8 cellular contexts compared by ENCODE assay signal in the genomic region with DNA sequence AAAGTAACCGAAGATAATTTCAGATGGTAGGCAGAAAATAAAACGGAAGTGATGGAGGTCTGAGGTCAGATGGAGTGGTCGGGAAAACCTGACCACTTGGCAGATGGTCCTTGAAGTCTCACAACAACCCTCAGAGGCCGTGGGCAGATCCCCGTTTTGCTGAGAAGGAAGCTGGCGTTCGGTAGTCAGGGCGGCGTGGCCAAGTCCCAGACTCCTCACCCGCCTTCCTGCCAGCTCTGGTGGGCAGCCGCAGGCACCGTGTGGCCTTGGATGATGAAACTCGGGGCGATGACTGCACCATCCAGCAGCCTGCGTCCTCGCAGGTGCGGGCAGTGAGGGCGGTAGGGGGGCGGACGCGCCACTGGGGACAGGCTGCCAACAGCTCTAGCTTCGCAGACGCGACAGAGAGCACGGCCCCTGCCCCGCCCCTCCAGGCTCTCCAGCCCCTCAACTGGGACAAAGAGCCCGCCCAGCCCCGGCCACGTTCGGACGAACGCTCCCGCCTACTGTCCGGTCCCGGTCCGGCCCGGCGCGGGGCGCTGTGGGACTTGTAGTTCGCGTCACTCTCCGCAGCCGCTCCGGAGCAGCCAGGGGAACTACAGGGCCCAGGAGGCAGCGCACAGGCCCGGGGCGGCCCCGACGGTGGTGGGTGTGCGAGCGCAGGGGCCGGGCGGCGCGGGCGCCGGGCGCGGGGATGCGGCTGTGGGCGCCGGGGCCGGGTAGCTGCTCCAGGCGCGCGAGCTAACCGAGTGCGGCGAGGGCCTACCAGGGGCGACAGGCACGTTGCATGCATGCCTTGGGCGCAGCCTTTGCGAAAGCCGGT. TPM values are rescaled to one million over a fixed set of nuclear protein-coding genes. Genes with fewer than 3 reads are reported as not detected.
A peak's percentile ranks its signal among the peaks of the same experiment; 100 is the strongest.
DNase-seq lines count a peak whose midpoint lies in the region; ATAC-seq and TF ChIP-seq lines count a peak whose summit lies in the region.

TSS of gene GPT2 (plus strand) at position 673 of the 823 bp plus-strand sequence. CDS start 354 bp downstream, outside the sequence.

- TF ChIP-seq CTCF in natural killer cell (IDR thresholded peaks at IDR 0.05): no peak

- H3K9me3 Mint-ChIP-seq in natural killer cell: no peaks in the 10 kb centered on the region

- H4K20me1 ChIP-seq in GM23248 (ENCODE audit: insufficient read depth) (no peaks in the 10 kb centered on the region), Karpas-422 (ENCODE audit: insufficient read depth, low read depth, low read length) (no peaks in the 10 kb centered on the region)

- H3K9me3 ChIP-seq in GM23248 (ENCODE audit: low read depth) (no peaks in the 10 kb centered on the region), Karpas-422 (ENCODE audit: low read length) (no peaks in the 10 kb centered on the region)

- 1% methylated on average over 50 to 58 of the region's 75 CpGs for WGBS in GM23248 (ENCODE audit: low coverage in 1 of 2, low lambda C conversion rate in 2 of 2, missing lambda C conversion rate in 2 of 2), 2 experiments

- H3K27ac ChIP-seq in GM23248 (peak within 1 kb of the TSS; percentile 65), Karpas-422 (ENCODE audit: low read length) (peak within 1 kb of the TSS; percentile 73)

- peak; percentile 97 for DNase-seq in EL
- peak; percentile 99 for DNase-seq in GM23248
- peak; percentile 97 for DNase-seq in Karpas-422
- peak; percentile 95 for DNase-seq in RPMI8226
- DNase-seq in activated T-helper 9 cell treated with anti-CD3 and anti-CD28 coated beads, Interleukin-2, amount 50 U/mL, for 16 hours (ENCODE audit: low read depth): peak; percentile 77
- peak; percentile 91 for DNase-seq in fibroblast of peridontal ligament (ENCODE audit: extremely low read depth)
- DNase-seq in natural killer cell: peak; percentile 65
- peak; percentile 6 to 68 (median 40) for DNase-seq in stimulated activated naive CD4-positive, alpha-beta T cell (lab: John Stamatoyannopoulos, UW)

- H2AFZ ChIP-seq in GM23248 (peak within 1 kb of the TSS; percentile 84), Karpas-422 (ENCODE audit: low read length) (peak within 1 kb of the TSS; percentile 62)

- H3K4me1 ChIP-seq in GM23248 (ENCODE audit: insufficient read depth): peaks cover 7% of the 10 kb centered on the region; the same call in 1 of the 2 replicates
- peaks cover 35% of the 10 kb centered on the region for H3K4me1 ChIP-seq in Karpas-422 (ENCODE audit: low read length)

- no peaks in the 10 kb centered on the region for H3F3A ChIP-seq in GM23248 (ENCODE audit: insufficient read depth)

- H3K36me3 ChIP-seq in GM23248 (ENCODE audit: low read depth) (no peaks in the 10 kb centered on the region), Karpas-422 (ENCODE audit: insufficient read depth, low read length) (no peaks in the 10 kb centered on the region)

- no peaks in the 10 kb centered on the region for H3K27me3 ChIP-seq in GM23248 (replicated peaks; ENCODE audit: insufficient read depth)
- H3K27me3 ChIP-seq in Karpas-422 (ENCODE audit: low read length): no peaks in the 10 kb centered on the region

- H3K9ac ChIP-seq in GM23248 (peak within 1 kb of the TSS; percentile 78), Karpas-422 (ENCODE audit: low read length) (peak within 1 kb of the TSS; percentile 77)

- H3K27me3 Mint-ChIP-seq in natural killer cell (ENCODE audit: low read depth in 2 of 2): peaks cover 8 to 14% of the 10 kb centered on the region in 2 donors

- H3K4me2 ChIP-seq in GM23248 (ENCODE audit: unreplicated experiment) (peak within 1 kb of the TSS; percentile 77), Karpas-422 (ENCODE audit: low read depth, low read length, poor library complexity, severe bottlenecking) (peak within 1 kb of the TSS; percentile 75)

- peaks cover 43% of the 10 kb centered on the region for H3K79me2 ChIP-seq in GM23248 (ENCODE audit: insufficient read depth)
- peaks cover 29% of the 10 kb centered on the region for H3K79me2 ChIP-seq in Karpas-422 (ENCODE audit: low read length)

- peaks cover 6 to 18% of the 10 kb centered on the region in 2 donors for H3K4me1 Mint-ChIP-seq in natural killer cell

- intact Hi-C loops in natural killer cell (cut with micrococcal nuclease): no loop called here

- H3K27ac Mint-ChIP-seq in natural killer cell: peak within 1 kb of the TSS in 1 of 2 donors; percentile 28

- in situ Hi-C loops in GM23248 (cut with MboI): no loop called here

- ATAC-seq in natural killer cell: peak; percentile 94 to 96 (median 96)

- H3K9me2 ChIP-seq in GM23248 (ENCODE audit: insufficient read depth) (no peaks in the 10 kb centered on the region), Karpas-422 (replicated peaks; ENCODE audit: insufficient read depth, low read length) (no peaks in the 10 kb centered on the region)

- peak within 1 kb of the TSS; percentile 87 for H3K4me3 ChIP-seq in GM23248
- peak within 1 kb of the TSS; percentile 91 for H3K4me3 ChIP-seq in Karpas-422 (ENCODE audit: low read length)

- peak within 1 kb of the TSS; percentile 91 for H3K4me3 Mint-ChIP-seq in natural killer cell

- no peaks in the 10 kb centered on the region for H3K36me3 Mint-ChIP-seq in natural killer cell

RNA-seq across cellular contexts. Expression of gene GPT2, which starts in this region (rescaled TPM):
- 33.7 and 65.3 TPM in 2 replicates for total RNA-seq in GM23248 (2014; rRNA removed; shearing (Covaris generic))
- 26.9 and 32.0 TPM in 2 replicates for polyA plus RNA-seq in GM23248 (2016; fragmentation: Nextera tagmentation; extraction: Ambion mirVana)
- 42.6 and 57.5 TPM in 2 replicates for total RNA-seq in Karpas-422 (2014; rRNA removed; shearing (Covaris generic); ENCODE audit: low replicate concordance)
- total RNA-seq in natural killer cell: 1 to 10 TPM in 2 of 3 donors, under 1 TPM in 1; 0.64 to 1.3 (median 1.2) TPM

Comparison
In these comparisons a context has a peak if more than half of its experiments do, and no peak if none do; other contexts are left out.
1. Peak in every context shown above with its lines: DNase-seq, ATAC-seq, H3K4me3 ChIP-seq and H3K27ac ChIP-seq.
2. RNA of gene GPT2 (total RNA-seq): 42.6 to 57.5 TPM in Karpas-422 and 33.7 to 65.3 TPM in GM23248; 0.64 to 1.3 TPM in natural killer cell; every median in the first group is over 10 times any median in the second.
3. DNase-seq: peak in every context shown above with its lines; median percentile 99 in GM23248; 97 in EL; 97 in Karpas-422; 95 in RPMI8226; 91 in fibroblast of peridontal ligament; 77 in activated T-helper 9 cell treated with anti-CD3 and anti-CD28 coated beads, Interleukin-2, amount 50 U/mL, for 16 hours; 65 in natural killer cell; 40 in stimulated activated naive CD4-positive, alpha-beta T cell.